ENCODE assay signal across 9 cellular contexts in genomic region chr19:18503971-18504885, GRCh38. TPM values are rescaled to one million over a fixed set of nuclear protein-coding genes. Genes with fewer than 3 reads are reported as not detected.
DNase-seq lines count a peak whose midpoint lies in the region; ATAC-seq, FAIRE-seq and TF ChIP-seq lines count a peak whose summit lies in the region.
"Had no signal": no experiment of that assay in that cellular context is flagged by ENCODE, and none has a peak within 500 bp of the region (broad histone marks: within the 10 kb centered on the region; RNA-seq: fewer than 3 reads in every experiment).

No MANE protein-coding gene starts in this region.

- peaks cover 91 to 97% of the 10 kb centered on the region in 2 experiments for H3K4me1 ChIP-seq in neutrophil (ENCODE audit: control insufficient read depth in 1 of 2, insufficient read depth in 1 of 2, low read depth in 1 of 2, low read length in 1 of 2)

- H3K27me3 ChIP-seq in dorsolateral prefrontal cortex: no peaks in the 10 kb centered on the region
- no peaks in the 10 kb centered on the region for H3K27me3 ChIP-seq in neutrophil

- H3K36me3 ChIP-seq in neutrophil: peaks cover 4% of the 10 kb centered on the region

- TF ChIP-seq POLR2A in GM12891 (IDR thresholded peaks at IDR 0.05; ENCODE audit: low read depth, low read length): no peak
- no peak for TF ChIP-seq POLR2A in erythroblast (IDR thresholded peaks at IDR 0.05; ENCODE audit: low read length)

- intact Hi-C loops in dorsolateral prefrontal cortex (cut with DNase I): no loop called here

- H3K27ac ChIP-seq in dorsolateral prefrontal cortex (peak overlapping the region in 57 of 59 donors; percentile 4 to 97 (median 79)), neutrophil (peak overlapping the region; percentile 98)

- no peak for DNase-seq in GM12891 (ENCODE audit: insufficient read length, low spot score)
- DNase-seq in dorsolateral prefrontal cortex: no peak
- DNase-seq in erythroblast (lab: John Stamatoyannopoulos, UW): no peak
- no peak for DNase-seq in NCI-H524 treated with DMSO at 0.1 percent for 48 hours (lab: John Stamatoyannopoulos, UW)
- no peak for DNase-seq in T-helper 9 cell
- no peak for DNase-seq in DMS153 treated with DMSO at 0.1 percent for 48 hours (lab: John Stamatoyannopoulos, UW; ENCODE audit: unreplicated experiment)
- DNase-seq: islet precursor cell had no signal

- ATAC-seq in HG03354 (IDR thresholded peaks at IDR 0.05; ENCODE audit: poor library complexity, severe bottlenecking, unreplicated experiment): peak; percentile 70

- FAIRE-seq in GM12891 (lab: Jason Lieb, UNC): no peak

- TF ChIP-seq CTCF in dorsolateral prefrontal cortex (IDR thresholded peaks at IDR 0.05 in 54 of 56, conservative IDR thresholded peaks at IDR 0.05 in 2 of 56; ENCODE audit: low read depth in 1 of 56, partially characterized antibody in 56 of 56): no peak
- TF ChIP-seq CTCF in neutrophil (IDR thresholded peaks at IDR 0.05): no peak

- no peak overlapping the region for H3K4me3 ChIP-seq in dorsolateral prefrontal cortex
- H3K4me3 ChIP-seq in neutrophil (ENCODE audit: low read depth in 1 of 2, low read length in 1 of 2): peak overlapping the region; percentile 55 to 64

- H3K9me3 ChIP-seq in neutrophil: no peaks in the 10 kb centered on the region

TF ChIP-seq in GM12891, 5 proteins besides CTCF, POLR2A, EP300 and RAD21:
- TF ChIP-seq SPI1 (IDR thresholded peaks at IDR 0.05; ENCODE audit: low read depth, low read length) (peak; percentile 44; the same call in 1 of the 2 replicates), POU2F2 (IDR thresholded peaks at IDR 0.05; ENCODE audit: low read depth, low read length) (no peak)
TF ChIP-seq in GM12891: peak in this region for 1.

RNA-seq across cellular contexts. Expression of gene ELL, which starts 17.6 kb away (rescaled TPM):
- 11.9 TPM for polyA plus RNA-seq in GM12891 (2012; ENCODE audit: low read depth, missing spikeins)
- 10 to 100 TPM in 119 of 120 experiments, 1 to 10 TPM in 1; 9.4 to 22.3 (median 15.4) TPM for total RNA-seq in dorsolateral prefrontal cortex

RNA-seq across cellular contexts. Expression of gene FKBP8, which starts 39.1 kb away (rescaled TPM):
- 173 TPM for polyA plus RNA-seq in GM12891 (2012; ENCODE audit: low read depth, missing spikeins)
- total RNA-seq in dorsolateral prefrontal cortex: 100 to 1,000 TPM; 391 to 680 (median 539) TPM

RNA-seq across cellular contexts. Expression of gene KXD1, which starts 53.4 kb away (rescaled TPM):
- polyA plus RNA-seq in GM12891 (2012; ENCODE audit: low read depth, missing spikeins): 127 TPM
- total RNA-seq in dorsolateral prefrontal cortex: 10 to 100 TPM; 46.5 to 90.8 (median 64.8) TPM

Comparison
In these comparisons a context has a peak if more than half of its experiments do, and no peak if none do; other contexts are left out.
1. H3K4me3 ChIP-seq: peak in neutrophil (2 of 2); none in dorsolateral prefrontal cortex (0 of 59).